In genomic region chr3:27669505-27670085, GRCh38 we compare ENCODE assay signal across 15 cellular contexts. TPM values are rescaled to one million over a fixed set of nuclear protein-coding genes. Genes with fewer than 3 reads are reported as not detected.
DNase-seq lines count a peak whose midpoint lies in the region; ATAC-seq and TF ChIP-seq lines count a peak whose summit lies in the region.
"Had no signal": no experiment of that assay in that cellular context is flagged by ENCODE, and none has a peak within 500 bp of the region (broad histone marks: within the 10 kb centered on the region; RNA-seq: fewer than 3 reads in every experiment).

No MANE protein-coding gene starts in this region.

- no peaks in the 10 kb centered on the region for H3K36me3 Mint-ChIP-seq in activated CD4-positive, alpha-beta T cell treated with anti-CD3 and anti-CD28 coated beads for 36 hours (ENCODE audit: low read depth)
- H3K36me3 Mint-ChIP-seq in Calu3 (ENCODE audit: insufficient read depth, unreplicated experiment) (no peaks in the 10 kb centered on the region), immature natural killer cell (peaks cover 0 to 3% (median 0%) of the 10 kb centered on the region in 3 donors)

- no peaks in the 10 kb centered on the region for H3K9me3 ChIP-seq in osteoblast (ENCODE audit: low read depth, low read length)

- H3K4me2 ChIP-seq in osteoblast (ENCODE audit: insufficient read depth, low read length), result no peak overlapping the region

- H3K4me1 ChIP-seq in osteoblast (ENCODE audit: insufficient read depth, low read length), result peaks cover 11% of the 10 kb centered on the region

- H3K4me3 ChIP-seq in osteoblast (ENCODE audit: insufficient read depth, low read length), result no peak overlapping the region
- H3K4me3 ChIP-seq: skin epidermis had no signal

- BruUV-seq in Calu3 (replicated peaks; lab: Mats Ljungman, UMichigan), result no TSS peak

- peaks cover 9% of the 10 kb centered on the region for H3K4me1 Mint-ChIP-seq in activated CD4-positive, alpha-beta T cell treated with anti-CD3 and anti-CD28 coated beads for 36 hours
- H3K4me1 Mint-ChIP-seq in Calu3 (ENCODE audit: low read depth, unreplicated experiment) (peaks cover 38% of the 10 kb centered on the region), immature natural killer cell (peaks cover 1 to 8% of the 10 kb centered on the region in 2 donors)

- H3K36me3 ChIP-seq in osteoblast (ENCODE audit: insufficient read depth, low read length), result no peaks in the 10 kb centered on the region

- POLR2A ChIA-PET in activated CD4-positive, alpha-beta T cell treated with anti-CD3 and anti-CD28 coated beads for 36 hours (lab: Charles Lee), result no interaction called here

- no peak overlapping the region for H3K4me3 Mint-ChIP-seq in activated CD4-positive, alpha-beta T cell treated with anti-CD3 and anti-CD28 coated beads for 36 hours
- H3K4me3 Mint-ChIP-seq in Calu3 (ENCODE audit: low read depth, unreplicated experiment), result no peak overlapping the region
- H3K4me3 Mint-ChIP-seq in immature natural killer cell, result no peak overlapping the region

- H3K27me3 ChIP-seq in osteoblast (ENCODE audit: insufficient read depth, low read length), result no peaks in the 10 kb centered on the region

- H3K79me2 ChIP-seq in osteoblast (ENCODE audit: insufficient read depth, low read length), result no peaks in the 10 kb centered on the region

- intact Hi-C loops in activated CD4-positive, alpha-beta T cell treated with anti-CD3 and anti-CD28 coated beads for 36 hours (cut with DNase I, micrococcal nuclease), result loop anchor here in 1 of 2 experiments (1.0 kb wide), 1 partner anchor 30 kb away; no protein-coding TSS in a partner anchor
- intact Hi-C loops in Calu3 (cut with micrococcal nuclease; ENCODE audit: unreplicated experiment), result loop anchor here (10.0 kb wide), 1 partner anchor 145 kb away; no protein-coding TSS in a partner anchor

- ATAC-seq in activated CD4-positive, alpha-beta T cell treated with anti-CD3 and anti-CD28 coated beads for 36 hours, result peak; percentile 86
- peak; percentile 71 for ATAC-seq in GM21717 (IDR thresholded peaks at IDR 0.05; ENCODE audit: unreplicated experiment)

- no peak overlapping the region for H2AFZ ChIP-seq in osteoblast (ENCODE audit: low read length)

- CTCF ChIA-PET in activated CD4-positive, alpha-beta T cell treated with anti-CD3 and anti-CD28 coated beads for 36 hours (lab: Charles Lee), result interaction anchor here (0.8 kb wide), 1 partner anchor 12 kb away, joined by 4 read pairs; no protein-coding TSS in a partner anchor
- CTCF ChIA-PET in Calu3 (lab: Charles Lee), result no interaction called here

- H3K27me3 Mint-ChIP-seq in activated CD4-positive, alpha-beta T cell treated with anti-CD3 and anti-CD28 coated beads for 36 hours, result no peaks in the 10 kb centered on the region
- H3K27me3 Mint-ChIP-seq in Calu3 (ENCODE audit: unreplicated experiment) (no peaks in the 10 kb centered on the region), immature natural killer cell (ENCODE audit: low read depth in 3 of 3) (peaks cover 0 to 4% (median 2%) of the 10 kb centered on the region in 3 donors)

- no peak overlapping the region for H3K27ac ChIP-seq in osteoblast (ENCODE audit: low read depth, low read length)
- H3K27ac ChIP-seq: skin epidermis had no signal

- peak; percentile 10 for DNase-seq in activated CD4-positive, alpha-beta T cell treated with anti-CD3 and anti-CD28 coated beads for 36 hours
- DNase-seq in activated CD4-positive, alpha-beta T cell treated with anti-CD3 and anti-CD28 coated beads, Interleukin-2, amount 50 U/mL, for 1 hour, result no peak
- DNase-seq in M059J (ENCODE audit: low read depth) (peak; percentile 69), osteoblast (ENCODE audit: insufficient read length, low spot score, missing footprints) (peak; percentile 8), HuH-7.5 (ENCODE audit: low spot score) (no peak), Calu3 (no peak), immature natural killer cell (no peak)
- DNase-seq: activated CD4-positive, alpha-beta T cell treated with anti-CD3 and anti-CD28 coated beads for 1 hour; activated naive CD4-positive, alpha-beta T cell treated with Interleukin-2 at 50 U/mL for 16 hours; islet precursor cell; KG1; NCI-H2227 treated with DMSO at 0.1 percent for 48 hours; SHP77 treated with DMSO at 0.1 percent for 48 hours had no signal

- no peaks in the 10 kb centered on the region for H4K20me1 ChIP-seq in osteoblast (ENCODE audit: insufficient read depth, low read length)

- H3K9me3 Mint-ChIP-seq in activated CD4-positive, alpha-beta T cell treated with anti-CD3 and anti-CD28 coated beads for 36 hours (ENCODE audit: low read depth), result no peaks in the 10 kb centered on the region
- no peaks in the 10 kb centered on the region for H3K9me3 Mint-ChIP-seq in Calu3 (ENCODE audit: low read depth, unreplicated experiment)
- no peaks in the 10 kb centered on the region for H3K9me3 Mint-ChIP-seq in immature natural killer cell

- no peak for TF ChIP-seq CTCF in osteoblast (IDR thresholded peaks at IDR 0.05; ENCODE audit: extremely low read depth, low read depth, low read length)
- TF ChIP-seq CTCF in Calu3 (IDR thresholded peaks at IDR 0.05; ENCODE audit: unreplicated experiment), result no peak

- H3K27ac Mint-ChIP-seq in activated CD4-positive, alpha-beta T cell treated with anti-CD3 and anti-CD28 coated beads for 36 hours, result no peak overlapping the region
- no peak overlapping the region for H3K27ac Mint-ChIP-seq in Calu3 (ENCODE audit: unreplicated experiment)
- no peak overlapping the region for H3K27ac Mint-ChIP-seq in immature natural killer cell

RNA-seq across cellular contexts. Expression of gene EOMES, which starts 52.5 kb away (rescaled TPM):
- total RNA-seq in activated CD4-positive, alpha-beta T cell treated with anti-CD3 and anti-CD28 coated beads for 36 hours, result under 1 TPM; 0.25 TPM
- total RNA-seq in M059J (2014; rRNA removed; shearing (Covaris generic)), result 0.10 TPM in 1 of 2 replicates, not detected in the other
- under 0.01 TPM in 1 of 2 replicates, not detected in the other for total RNA-seq in osteoblast
- total RNA-seq in Calu3 (2022), result 0.61 and 0.73 TPM in 2 replicates
- polyA plus RNA-seq in immature natural killer cell, result 100 to 1,000 TPM in 2 of 3 donors, 10 to 100 TPM in 1; 96.5 to 189 (median 158) TPM

Comparison
In these comparisons a context has a peak if more than half of its experiments do, and no peak if none do; other contexts are left out.
1. DNase-seq: peak in activated CD4-positive, alpha-beta T cell treated with anti-CD3 and anti-CD28 coated beads for 36 hours (single experiment), M059J (single experiment) and osteoblast (single experiment); none in activated CD4-positive, alpha-beta T cell treated with anti-CD3 and anti-CD28 coated beads, Interleukin-2, amount 50 U/mL, for 1 hour (single experiment), HuH-7.5 (single experiment), Calu3 (single experiment) and immature natural killer cell (0 of 3).